8 cellular contexts compared by ENCODE assay signal in genomic region chr1:203324103-203325003, GRCh38. TPM values are rescaled to one million over a fixed set of nuclear protein-coding genes. Genes with fewer than 3 reads are reported as not detected.
A peak's percentile ranks its signal among the peaks of the same experiment; 100 is the strongest.
DNase-seq lines count a peak whose midpoint lies in the region; ATAC-seq, FAIRE-seq and TF ChIP-seq lines count a peak whose summit lies in the region.

No MANE protein-coding gene starts in this region.

- intact Hi-C loops in sigmoid colon (cut with DNase I): no loop called here

- H3K4me1 ChIP-seq in sigmoid colon: peaks cover 0 to 58% (median 44%) of the 10 kb centered on the region in 4 donors

- no peaks in the 10 kb centered on the region for H3K27me3 ChIP-seq in sigmoid colon

- DNase-seq in GM19239 (ENCODE audit: insufficient read length, low spot score) (no peak), T-helper 1 cell (peak in 3 of 5 donors; percentile 39 to 56 (median 53)), ecto neural progenitor cell (ENCODE audit: low spot score) (peak; percentile 54), sigmoid colon (peak; percentile 69), NCI-H1694 (lab: John Stamatoyannopoulos, UW) (no peak), D721Med (ENCODE audit: insufficient read length, low spot score) (no peak), occipital lobe (lab: John Stamatoyannopoulos, UW) (no peak)

- ATAC-seq in GM19463 (IDR thresholded peaks at IDR 0.05; ENCODE audit: unreplicated experiment): no peak

- H3K27ac ChIP-seq in sigmoid colon: peak overlapping the region; percentile 49 to 95 (median 90)

- H3K4me3 ChIP-seq in sigmoid colon: no peak overlapping the region

- no peak for TF ChIP-seq CTCF in sigmoid colon (IDR thresholded peaks at IDR 0.05)
- no peak for TF ChIP-seq CTCF in D721Med (IDR thresholded peaks at IDR 0.05; ENCODE audit: insufficient read depth, missing control alignments)

- H3K36me3 ChIP-seq in sigmoid colon: no peaks in the 10 kb centered on the region

- no peak for TF ChIP-seq EP300 in sigmoid colon (IDR thresholded peaks at IDR 0.05)

- no peaks in the 10 kb centered on the region for H3K9me3 ChIP-seq in sigmoid colon

- FAIRE-seq in GM19239 (lab: Jason Lieb, UNC): peak; percentile 58
- FAIRE-seq in D721Med (lab: Jason Lieb, UNC): no peak

- 38 to 41% methylated on average over 15 of the region's 15 CpGs for WGBS in sigmoid colon, 2 donors

- no peak for TF ChIP-seq POLR2A in sigmoid colon (IDR thresholded peaks at IDR 0.05)

RNA-seq across cellular contexts. Expression of gene BTG2, which starts 19.0 kb away (rescaled TPM):
- total RNA-seq in sigmoid colon: 100 to 1,000 TPM in 3 of 4 donors, 10 to 100 TPM in 1; 66.0 to 397 (median 180) TPM
- 10 to 100 TPM; 37.2 to 81.0 (median 63.7) TPM for polyA plus RNA-seq in sigmoid colon
- total RNA-seq in occipital lobe: 13.9 TPM

RNA-seq across cellular contexts. Expression of gene FMOD, which starts 26.6 kb away (rescaled TPM):
- 10 to 100 TPM; 32.9 to 64.5 (median 40.4) TPM for total RNA-seq in sigmoid colon
- 10 to 100 TPM in 2 of 3 donors, 1 to 10 TPM in 1; 9.5 to 30.6 (median 17.5) TPM for polyA plus RNA-seq in sigmoid colon
- 1.1 TPM for total RNA-seq in occipital lobe

Comparison
In these comparisons a context has a peak if more than half of its experiments do, and no peak if none do; other contexts are left out.
1. DNase-seq: peak in T-helper 1 cell (3 of 5), ecto neural progenitor cell (single experiment) and sigmoid colon (single experiment); none in GM19239 (single experiment), NCI-H1694 (single experiment), D721Med (single experiment) and occipital lobe (single experiment).
2. RNA of gene FMOD, which starts 26.6 kb away (total RNA-seq): 32.9 to 64.5 TPM in sigmoid colon; 1.1 TPM in occipital lobe (single experiment); every median in the first group is over 10 times any median in the second.